In the genomic region with DNA sequence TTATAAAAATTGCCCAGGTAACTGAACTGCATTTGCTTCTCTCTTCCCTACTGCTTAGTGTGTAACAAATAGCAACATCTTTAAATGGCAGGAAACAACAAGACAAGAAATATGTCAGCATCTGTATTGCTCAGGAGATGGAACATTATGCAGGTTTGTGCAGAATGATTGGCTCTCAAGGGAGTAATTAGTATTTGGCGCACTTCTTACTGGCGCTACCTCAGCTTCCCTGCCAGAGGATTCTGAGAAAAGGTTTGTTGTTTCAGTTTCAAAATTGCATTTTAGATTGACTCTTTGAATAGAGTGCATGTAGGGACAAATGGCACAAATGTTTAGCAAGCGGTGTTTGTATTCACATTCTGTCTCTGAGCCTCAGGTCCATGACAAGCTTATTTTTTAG, we compare ENCODE assay signal across 22 cellular contexts.
DNase-seq lines count a peak whose midpoint lies in the region; ATAC-seq lines count a peak whose summit lies in the region.
"Had no signal": no experiment of that assay in that cellular context is flagged by ENCODE, and none has a peak within 500 bp of the region (broad histone marks: within the 10 kb centered on the region; RNA-seq: fewer than 3 reads in every experiment).

No MANE protein-coding gene starts in this region.

- H3K9me3 ChIP-seq in subcutaneous abdominal adipose tissue (ENCODE audit: control insufficient read depth in 5 of 5, low read length in 5 of 5): no peaks in the 10 kb centered on the region
- H3K9me3 ChIP-seq: stomach, transverse colon had no signal

- H3K9me3 Mint-ChIP-seq in activated naive CD4-positive, alpha-beta T cell treated with anti-CD3 and anti-CD28 coated beads, Interleukin-2, amount 10 ng/mL, durations not matched to agents 7 days and 5 days: peaks cover 3% of the 10 kb centered on the region
- H3K9me3 Mint-ChIP-seq in activated CD8-positive, alpha-beta T cell treated with anti-CD3 and anti-CD28 coated beads, Interleukin-2, amount 10 ng/mL, durations not matched to agents 7 days and 5 days (ENCODE audit: insufficient read depth): peaks cover 5% of the 10 kb centered on the region
- H3K9me3 Mint-ChIP-seq: CD4-positive, alpha-beta memory T cell; IgD-negative memory B cell; nephron progenitor cell had no signal

- H3K36me3 Mint-ChIP-seq in activated naive CD4-positive, alpha-beta T cell treated with anti-CD3 and anti-CD28 coated beads, Interleukin-2, amount 10 ng/mL, durations not matched to agents 7 days and 5 days: no peaks in the 10 kb centered on the region
- H3K36me3 Mint-ChIP-seq in activated CD8-positive, alpha-beta T cell treated with anti-CD3 and anti-CD28 coated beads, Interleukin-2, amount 10 ng/mL, durations not matched to agents 7 days and 5 days (ENCODE audit: low read depth): no peaks in the 10 kb centered on the region
- H3K36me3 Mint-ChIP-seq: CD4-positive, alpha-beta memory T cell; IgD-negative memory B cell had no signal

- no peak overlapping the region for H3K27ac Mint-ChIP-seq in activated naive CD4-positive, alpha-beta T cell treated with anti-CD3 and anti-CD28 coated beads, Interleukin-2, amount 10 ng/mL, durations not matched to agents 7 days and 5 days
- peak overlapping the region; percentile 12 for H3K27ac Mint-ChIP-seq in activated CD8-positive, alpha-beta T cell treated with anti-CD3 and anti-CD28 coated beads, Interleukin-2, amount 10 ng/mL, durations not matched to agents 7 days and 5 days
- H3K27ac Mint-ChIP-seq: CD4-positive, alpha-beta memory T cell; IgD-negative memory B cell; nephron progenitor cell had no signal

- H3K27me3 Mint-ChIP-seq in activated naive CD4-positive, alpha-beta T cell treated with anti-CD3 and anti-CD28 coated beads, Interleukin-2, amount 10 ng/mL, durations not matched to agents 7 days and 5 days: no peaks in the 10 kb centered on the region
- no peaks in the 10 kb centered on the region for H3K27me3 Mint-ChIP-seq in activated CD8-positive, alpha-beta T cell treated with anti-CD3 and anti-CD28 coated beads, Interleukin-2, amount 10 ng/mL, durations not matched to agents 7 days and 5 days (ENCODE audit: low read depth)
- H3K27me3 Mint-ChIP-seq: CD4-positive, alpha-beta memory T cell; IgD-negative memory B cell had no signal

- H3K4me3 Mint-ChIP-seq in activated naive CD4-positive, alpha-beta T cell treated with anti-CD3 and anti-CD28 coated beads, Interleukin-2, amount 10 ng/mL, durations not matched to agents 7 days and 5 days: no peak overlapping the region
- H3K4me3 Mint-ChIP-seq in activated CD8-positive, alpha-beta T cell treated with anti-CD3 and anti-CD28 coated beads, Interleukin-2, amount 10 ng/mL, durations not matched to agents 7 days and 5 days: no peak overlapping the region
- H3K4me3 Mint-ChIP-seq: CD4-positive, alpha-beta memory T cell; nephron progenitor cell had no signal

- no peak overlapping the region for H3K9ac ChIP-seq in subcutaneous abdominal adipose tissue (ENCODE audit: low read length in 5 of 5)

- H3K36me3 ChIP-seq in subcutaneous abdominal adipose tissue (ENCODE audit: control insufficient read depth in 5 of 5, insufficient read depth in 5 of 5, low read length in 5 of 5): no peaks in the 10 kb centered on the region
- H3K36me3 ChIP-seq: stomach, transverse colon had no signal

- CTCF ChIA-PET in activated naive CD4-positive, alpha-beta T cell treated with anti-CD3 and anti-CD28 coated beads, Interleukin-2, amount 10 ng/mL, durations not matched to agents 7 days and 5 days (lab: Charles Lee): interaction anchor here (1.1 kb wide), 2 partner anchors 52 to 217 kb away, joined by 3 read pairs; no protein-coding TSS in a partner anchor
- CTCF ChIA-PET in activated CD8-positive, alpha-beta T cell treated with anti-CD3 and anti-CD28 coated beads, Interleukin-2, amount 10 ng/mL, durations not matched to agents 7 days and 5 days (lab: Charles Lee): interaction anchor here (1.0 kb wide), 1 partner anchor 33 kb away, joined by 3 read pairs; no protein-coding TSS in a partner anchor

- peaks cover 4% of the 10 kb centered on the region for H3K4me1 Mint-ChIP-seq in activated naive CD4-positive, alpha-beta T cell treated with anti-CD3 and anti-CD28 coated beads, Interleukin-2, amount 10 ng/mL, durations not matched to agents 7 days and 5 days
- H3K4me1 Mint-ChIP-seq in activated CD8-positive, alpha-beta T cell treated with anti-CD3 and anti-CD28 coated beads, Interleukin-2, amount 10 ng/mL, durations not matched to agents 7 days and 5 days (ENCODE audit: low read depth): peaks cover 4% of the 10 kb centered on the region

- H3K4me3 ChIP-seq in subcutaneous abdominal adipose tissue (ENCODE audit: low read depth in 1 of 5, low read length in 5 of 5): no peak overlapping the region
- H3K4me3 ChIP-seq: lung, stomach, transverse colon had no signal

- H3K27ac ChIP-seq in subcutaneous abdominal adipose tissue (ENCODE audit: low read depth, low read length): peak overlapping the region; percentile 52
- H3K27ac ChIP-seq: epithelial cell of prostate, stomach, transverse colon had no signal

- POLR2A ChIA-PET in activated CD8-positive, alpha-beta T cell treated with anti-CD3 and anti-CD28 coated beads, Interleukin-2, amount 10 ng/mL, durations not matched to agents 7 days and 5 days (lab: Charles Lee): interaction anchor here (0.6 kb wide), 1 partner anchor 155 kb away, joined by 4 read pairs; no protein-coding TSS in a partner anchor

- DNase-seq in NCI-H1417 (lab: John Stamatoyannopoulos, UW) (peak in 2 of 3 experiments; percentile 5 to 24), NCI-H1417 treated with DMSO at 0.1 percent for 48 hours (lab: John Stamatoyannopoulos, UW) (no peak), NCI-H2081 treated with DMSO at 0.1 percent for 48 hours (lab: John Stamatoyannopoulos, UW) (no peak)
- peak; percentile 22 for DNase-seq in activated naive CD4-positive, alpha-beta T cell treated with anti-CD3 and anti-CD28 coated beads, Interleukin-2, amount 10 ng/mL, durations not matched to agents 7 days and 5 days
- DNase-seq in activated naive CD4-positive, alpha-beta T cell treated with Interleukin-2 at 50 U/mL for 16 hours: no peak
- no peak for DNase-seq in activated CD8-positive, alpha-beta T cell treated with anti-CD3 and anti-CD28 coated beads, Interleukin-2, amount 10 ng/mL, durations not matched to agents 7 days and 5 days
- DNase-seq: activated CD8-positive, alpha-beta memory T cell treated with anti-CD3 and anti-CD28 coated beads, Interleukin-2, amount 50 U/mL, for 4 hours; activated effector memory CD4-positive, alpha-beta T cell treated with anti-CD3 and anti-CD28 coated beads, Interleukin-2, amount 50 U/mL, for 16 hours; CD4-positive, alpha-beta memory T cell; effector CD4-positive, alpha-beta T cell; nephron progenitor cell; posterior cingulate gyrus; stimulated activated CD4-positive, alpha-beta T cell treated with anti-CD3 and anti-CD28 coated beads, Interleukin-15, amount 100 ng/mL, for 24 hours; stomach; transverse colon had no signal

- peaks cover 0 to 21% (median 6%) of the 10 kb centered on the region in 5 donors for H3K4me1 ChIP-seq in subcutaneous abdominal adipose tissue (ENCODE audit: control insufficient read depth in 5 of 5, insufficient read depth in 5 of 5, low read length in 5 of 5)
- H3K4me1 ChIP-seq: stomach, transverse colon had no signal

- no peaks in the 10 kb centered on the region for H3K27me3 ChIP-seq in subcutaneous abdominal adipose tissue (ENCODE audit: control insufficient read depth in 5 of 5, insufficient read depth in 4 of 5, low read length in 5 of 5)
- H3K27me3 ChIP-seq: stomach, transverse colon had no signal

- ATAC-seq in activated CD8-positive, alpha-beta T cell treated with anti-CD3 and anti-CD28 coated beads, Interleukin-2, amount 10 ng/mL, durations not matched to agents 7 days and 5 days: peak; percentile 15
- no peak for ATAC-seq in HG02763 (IDR thresholded peaks at IDR 0.05; ENCODE audit: unreplicated experiment)
- ATAC-seq: Panc1, sciatic nerve had no signal

Comparison
In these comparisons a context has a peak if more than half of its experiments do, and no peak if none do; other contexts are left out.
1. DNase-seq: peak in NCI-H1417 (2 of 3) and activated naive CD4-positive, alpha-beta T cell treated with anti-CD3 and anti-CD28 coated beads, Interleukin-2, amount 10 ng/mL, durations not matched to agents 7 days and 5 days (single experiment); none in NCI-H1417 treated with DMSO at 0.1 percent for 48 hours (single experiment), activated naive CD4-positive, alpha-beta T cell treated with Interleukin-2 at 50 U/mL for 16 hours (single experiment), activated CD8-positive, alpha-beta T cell treated with anti-CD3 and anti-CD28 coated beads, Interleukin-2, amount 10 ng/mL, durations not matched to agents 7 days and 5 days (single experiment) and NCI-H2081 treated with DMSO at 0.1 percent for 48 hours (single experiment).